ENCODE assay signal across 8 cellular contexts in the genomic region with DNA sequence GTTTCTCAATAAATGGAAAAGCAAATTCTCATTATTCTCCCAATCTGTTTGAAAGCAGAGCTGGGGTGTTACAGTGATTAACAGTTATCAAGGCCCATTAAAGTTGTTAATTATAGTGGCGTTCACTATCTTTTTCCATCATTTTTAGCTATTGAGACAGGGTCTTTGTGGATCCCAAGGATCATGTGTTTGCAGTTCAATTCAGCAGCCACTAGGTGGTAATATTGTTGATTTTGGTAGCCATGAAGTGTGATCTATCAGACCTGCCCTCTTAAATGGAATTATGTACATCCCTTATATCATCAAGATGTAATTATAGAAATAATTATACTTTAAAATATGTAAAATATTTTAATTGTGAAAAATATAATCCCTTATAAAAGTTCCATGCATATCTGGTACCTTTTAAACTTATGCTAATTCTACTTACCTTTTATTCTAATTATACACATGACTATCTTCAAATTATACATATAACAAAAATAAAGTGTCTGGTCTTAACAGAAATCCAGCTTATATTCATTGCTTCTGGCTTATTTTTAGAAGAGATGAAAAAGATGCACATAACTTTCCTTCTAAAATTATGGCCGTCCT.
A peak's percentile ranks its signal among the peaks of the same experiment; 100 is the strongest.
DNase-seq lines count a peak whose midpoint lies in the region; ATAC-seq and TF ChIP-seq lines count a peak whose summit lies in the region.

No MANE protein-coding gene starts in this region.

- H3K4me3 ChIP-seq in HEK293 (ENCODE audit: low read depth, low read length): no peak overlapping the region

- CTCF ChIA-PET in HEK293 (lab: Yijun Ruan, JAX): interaction anchor here (0.6 to 4.1 kb wide), 32 partner anchors 8 to 189 kb away, joined by 3 to 25 read pairs (median 4); no protein-coding TSS in a partner anchor

- TF ChIP-seq CTCF in AG09319 (IDR thresholded peaks at IDR 0.05; ENCODE audit: low read depth, low read length) (peak; percentile 54), HEK293 (tag by site-specific recombination; IDR thresholded peaks at IDR 0.05) (no peak)

- no peaks in the 10 kb centered on the region for H3K9me3 ChIP-seq in HEK293 (ENCODE audit: control insufficient read depth, insufficient read depth, low read depth, low read length)

- H3K4me1 ChIP-seq in HEK293 (ENCODE audit: control insufficient read depth, insufficient read depth, low read length): peaks cover 3% of the 10 kb centered on the region; the same call in 1 of the 2 replicates

- no peak overlapping the region for H3K27ac ChIP-seq in HEK293 (ENCODE audit: extremely low read depth, low read depth, low read length)

- peak; percentile 67 for ATAC-seq in SK-N-SH treated with all-trans-retinoic acid at 6 μM for 48 hours
- ATAC-seq in GM21825 (IDR thresholded peaks at IDR 0.05; ENCODE audit: unreplicated experiment): no peak
- no peak for ATAC-seq in GM18907 (IDR thresholded peaks at IDR 0.05; ENCODE audit: unreplicated experiment)
- no peak for ATAC-seq in HG03280 (IDR thresholded peaks at IDR 0.05; ENCODE audit: unreplicated experiment)
- ATAC-seq in GM18502 (IDR thresholded peaks at IDR 0.05; ENCODE audit: poor library complexity, unreplicated experiment): no peak

- DNase-seq in AG09319 (ENCODE audit: extremely low read depth, low read depth) (no peak), iPS-NIHi7 (ENCODE audit: extremely low spot score) (peak; percentile 44)

- POLR2A ChIA-PET in HEK293 (lab: Yijun Ruan, JAX): interaction anchor here (1.1 kb wide), 1 partner anchor 25 kb away, joined by 7 read pairs; no protein-coding TSS in a partner anchor

- no peaks in the 10 kb centered on the region for H3K36me3 ChIP-seq in HEK293 (ENCODE audit: control insufficient read depth in 2 of 2, insufficient read depth in 1 of 2, low read length in 2 of 2)

TF ChIP-seq in HEK293, 187 proteins besides CTCF, POLR2A, EP300 and RAD21:
- TF ChIP-seq ZNF654 (tag by site-specific recombination; IDR thresholded peaks at IDR 0.05; ENCODE audit: low read depth): peak; percentile 43
- no peak for TF ChIP-seq ZFP3 (tag by site-specific recombination; IDR thresholded peaks at IDR 0.05; ENCODE audit: low read depth)

TF ChIP-seq in SK-N-SH treated with all-trans-retinoic acid at 6 μM for 48 hours, 23 proteins besides CTCF, POLR2A, EP300 and RAD21:
- no peak for TF ChIP-seq ARNTL (CRISPR knock-in tag; IDR thresholded peaks at IDR 0.05; ENCODE audit: borderline replicate concordance, low read depth)
- no peak for TF ChIP-seq ZNF70 (CRISPR knock-in tag; IDR thresholded peaks at IDR 0.05)
- no peak for TF ChIP-seq RARB (CRISPR knock-in tag; IDR thresholded peaks at IDR 0.05)
- TF ChIP-seq ZFP3 (CRISPR knock-in tag; IDR thresholded peaks at IDR 0.05): no peak
- no peak for TF ChIP-seq BACH2 (CRISPR knock-in tag; IDR thresholded peaks at IDR 0.05; ENCODE audit: borderline replicate concordance)
- TF ChIP-seq CSDC2 (CRISPR knock-in tag; IDR thresholded peaks at IDR 0.05): no peak
- TF ChIP-seq CSRNP3 (CRISPR knock-in tag; IDR thresholded peaks at IDR 0.05): no peak
- TF ChIP-seq TSHZ2 (CRISPR knock-in tag; IDR thresholded peaks at IDR 0.05): no peak
- no peak for TF ChIP-seq ZNF565 (CRISPR knock-in tag; conservative IDR thresholded peaks at IDR 0.05; ENCODE audit: low read depth)
- TF ChIP-seq ZFP30 (CRISPR knock-in tag; IDR thresholded peaks at IDR 0.05): no peak
- TF ChIP-seq PATZ1 (CRISPR knock-in tag; IDR thresholded peaks at IDR 0.05; ENCODE audit: borderline replicate concordance): no peak
- TF ChIP-seq ISL1 (CRISPR knock-in tag; IDR thresholded peaks at IDR 0.05): no peak
- no peak for TF ChIP-seq PPARA (CRISPR knock-in tag; IDR thresholded peaks at IDR 0.05; ENCODE audit: borderline replicate concordance)
- TF ChIP-seq, protein P1, sequence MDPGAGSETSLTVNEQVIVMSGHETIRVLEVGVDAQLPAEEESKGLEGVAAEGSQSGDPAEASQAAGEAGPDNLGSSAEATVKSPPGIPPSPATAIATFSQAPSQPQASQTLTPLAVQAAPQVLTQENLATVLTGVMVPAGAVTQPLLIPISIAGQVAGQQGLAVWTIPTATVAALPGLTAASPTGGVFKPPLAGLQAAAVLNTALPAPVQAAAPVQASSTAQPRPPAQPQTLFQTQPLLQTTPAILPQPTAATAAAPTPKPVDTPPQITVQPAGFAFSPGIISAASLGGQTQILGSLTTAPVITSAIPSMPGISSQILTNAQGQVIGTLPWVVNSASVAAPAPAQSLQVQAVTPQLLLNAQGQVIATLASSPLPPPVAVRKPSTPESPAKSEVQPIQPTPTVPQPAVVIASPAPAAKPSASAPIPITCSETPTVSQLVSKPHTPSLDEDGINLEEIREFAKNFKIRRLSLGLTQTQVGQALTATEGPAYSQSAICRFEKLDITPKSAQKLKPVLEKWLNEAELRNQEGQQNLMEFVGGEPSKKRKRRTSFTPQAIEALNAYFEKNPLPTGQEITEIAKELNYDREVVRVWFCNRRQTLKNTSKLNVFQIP (CRISPR knock-in tag; IDR thresholded peaks at IDR 0.05; ENCODE audit: borderline replicate concordance, low read depth): no peak
- no peak for TF ChIP-seq OSR1 (CRISPR knock-in tag; IDR thresholded peaks at IDR 0.05)
TF ChIP-seq in SK-N-SH treated with all-trans-retinoic acid at 6 μM for 48 hours: peak in this region for 0.
